11 cellular contexts compared by ENCODE assay signal in the genomic region with DNA sequence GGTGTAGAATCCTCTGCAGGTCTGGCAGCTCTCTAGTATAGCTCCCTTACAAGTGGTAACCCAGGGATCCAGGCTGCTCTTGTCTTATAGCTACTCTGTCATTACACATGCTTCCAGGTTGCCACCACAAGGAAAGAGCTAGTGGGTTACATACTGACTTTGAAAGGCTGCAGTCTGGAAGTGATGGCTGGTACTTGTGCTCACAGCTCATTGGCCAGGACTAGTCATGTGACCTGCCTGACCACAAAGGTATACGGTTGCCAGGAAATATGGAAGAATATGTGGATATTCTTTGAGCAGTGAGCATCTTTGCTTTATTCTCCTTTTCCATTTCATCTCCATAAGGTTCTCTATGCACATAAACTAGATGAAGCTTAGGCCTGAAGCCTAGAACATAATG. TPM values are rescaled to one million over a fixed set of nuclear protein-coding genes. Genes with fewer than 3 reads are reported as not detected.
DNase-seq lines count a peak whose midpoint lies in the region; FAIRE-seq and TF ChIP-seq lines count a peak whose summit lies in the region.
"Had no signal": no experiment of that assay in that cellular context is flagged by ENCODE, and none has a peak within 500 bp of the region (broad histone marks: within the 10 kb centered on the region; RNA-seq: fewer than 3 reads in every experiment).

No MANE protein-coding gene starts in this region.

- WGBS in transverse colon (ENCODE audit: low coverage in 1 of 2), 2 donors: 33 to 50% methylated on average over 1 of the region's 1 CpG
- 27 to 53% (median 41%) methylated on average over 1 of the region's 1 CpG for WGBS in small intestine, 3 donors

- H3K27me3 Mint-ChIP-seq in activated naive CD4-positive, alpha-beta T cell treated with anti-CD3 and anti-CD28 coated beads, Interleukin-2, amount 10 ng/mL, durations not matched to agents 7 days and 5 days: no peaks in the 10 kb centered on the region
- peaks cover 0 to 2% (median 0%) of the 10 kb centered on the region in 3 donors for H3K27me3 Mint-ChIP-seq in immature natural killer cell (ENCODE audit: low read depth in 3 of 3)

- no peak overlapping the region for H3K4me3 Mint-ChIP-seq in activated naive CD4-positive, alpha-beta T cell treated with anti-CD3 and anti-CD28 coated beads, Interleukin-2, amount 10 ng/mL, durations not matched to agents 7 days and 5 days
- peak overlapping the region in 1 of 5 donors; percentile 4 for H3K4me3 Mint-ChIP-seq in immature natural killer cell

- H3K27ac ChIP-seq in RWPE1 (no peak overlapping the region), transverse colon (peak overlapping the region in 3 of 4 donors; percentile 32 to 66 (median 66)), small intestine (ENCODE audit: low read depth in 1 of 2, low read length in 1 of 2) (peak overlapping the region in 1 of 2 donors; percentile 58)
- H3K27ac ChIP-seq: uterus had no signal

- H3K36me3 Mint-ChIP-seq in activated naive CD4-positive, alpha-beta T cell treated with anti-CD3 and anti-CD28 coated beads, Interleukin-2, amount 10 ng/mL, durations not matched to agents 7 days and 5 days: peaks cover 23% of the 10 kb centered on the region
- no peaks in the 10 kb centered on the region for H3K36me3 Mint-ChIP-seq in immature natural killer cell

- POLR2A ChIA-PET in RWPE1 (lab: Yijun Ruan, JAX; ENCODE audit: low non-redundant PET): no interaction called here

- TF ChIP-seq CTCF in RWPE1 (conservative IDR thresholded peaks at IDR 0.05; ENCODE audit: low read depth) (no peak), transverse colon (IDR thresholded peaks at IDR 0.05) (no peak)

- FAIRE-seq in small intestine (lab: Jason Lieb, UNC): no peak

- H3K36me3 ChIP-seq in transverse colon (no peaks in the 10 kb centered on the region), small intestine (ENCODE audit: control insufficient read depth in 2 of 2, insufficient read depth in 2 of 2, low read length in 2 of 2) (peaks cover 2 to 5% of the 10 kb centered on the region in 2 donors)
- H3K36me3 ChIP-seq: BE2C, uterus had no signal

- H3K9me3 ChIP-seq in transverse colon: no peaks in the 10 kb centered on the region
- H3K9me3 ChIP-seq in small intestine (ENCODE audit: control insufficient read depth, low read depth): no peaks in the 10 kb centered on the region
- H3K9me3 ChIP-seq: BE2C, uterus had no signal

- in situ Hi-C loops in transverse colon (cut with MboI; ENCODE audit: low pct_ligation_motif_present in 1 of 4, low pct_unique_long_range_greater_than_20kb in 1 of 4, low sequenced_read_pairs in 3 of 4): no loop called here

- no peaks in the 10 kb centered on the region for H3K27me3 ChIP-seq in transverse colon
- no peaks in the 10 kb centered on the region for H3K27me3 ChIP-seq in small intestine (ENCODE audit: control insufficient read depth in 2 of 2, insufficient read depth in 2 of 2, low read length in 2 of 2)
- H3K27me3 ChIP-seq: BE2C, uterus had no signal

- peaks cover 61% of the 10 kb centered on the region for H3K4me1 Mint-ChIP-seq in activated naive CD4-positive, alpha-beta T cell treated with anti-CD3 and anti-CD28 coated beads, Interleukin-2, amount 10 ng/mL, durations not matched to agents 7 days and 5 days
- peaks cover 59 to 80% of the 10 kb centered on the region in 2 donors for H3K4me1 Mint-ChIP-seq in immature natural killer cell

- intact Hi-C loops in transverse colon (cut with DNase I; ENCODE audit: low total_unique reads): no loop called here

- CTCF ChIA-PET in activated naive CD4-positive, alpha-beta T cell treated with anti-CD3 and anti-CD28 coated beads, Interleukin-2, amount 10 ng/mL, durations not matched to agents 7 days and 5 days (lab: Charles Lee): interaction anchor here (0.5 to 2.1 kb wide), 6 partner anchors 12 to 85 kb away, joined by 3 to 6 read pairs (median 3); no protein-coding TSS in a partner anchor
- CTCF ChIA-PET in RWPE1 (lab: Yijun Ruan, JAX): interaction anchor here (0.8 kb wide), 1 partner anchor 429 kb away, joined by 6 read pairs; no protein-coding TSS in a partner anchor

- TF ChIP-seq POLR2A in transverse colon (IDR thresholded peaks at IDR 0.05): no peak

- H3K9me3 Mint-ChIP-seq in activated naive CD4-positive, alpha-beta T cell treated with anti-CD3 and anti-CD28 coated beads, Interleukin-2, amount 10 ng/mL, durations not matched to agents 7 days and 5 days: no peaks in the 10 kb centered on the region
- H3K9me3 Mint-ChIP-seq in immature natural killer cell: no peaks in the 10 kb centered on the region

- H3K4me1 ChIP-seq in transverse colon (peaks cover 42 to 80% (median 57%) of the 10 kb centered on the region in 4 donors), small intestine (ENCODE audit: control insufficient read depth in 2 of 2, insufficient read depth in 1 of 2, low read depth in 1 of 2, low read length in 1 of 2) (peaks cover 8 to 12% of the 10 kb centered on the region in 2 donors)
- H3K4me1 ChIP-seq: BE2C had no signal

- no peak overlapping the region for H3K4me3 ChIP-seq in transverse colon
- no peak overlapping the region for H3K4me3 ChIP-seq in small intestine (ENCODE audit: low read depth in 1 of 2, low read length in 2 of 2)
- H3K4me3 ChIP-seq: uterus had no signal

- H3K27ac Mint-ChIP-seq in activated naive CD4-positive, alpha-beta T cell treated with anti-CD3 and anti-CD28 coated beads, Interleukin-2, amount 10 ng/mL, durations not matched to agents 7 days and 5 days: peak overlapping the region; percentile 15
- peak overlapping the region; percentile 42 to 96 (median 88) for H3K27ac Mint-ChIP-seq in immature natural killer cell

- no peak for TF ChIP-seq EP300 in transverse colon (IDR thresholded peaks at IDR 0.05; ENCODE audit: low read depth)

- DNase-seq in activated naive CD4-positive, alpha-beta T cell treated with anti-CD3 and anti-CD28 coated beads, Interleukin-2, amount 10 ng/mL, durations not matched to agents 7 days and 5 days: no peak
- DNase-seq in activated naive CD4-positive, alpha-beta T cell treated with anti-CD3 and anti-CD28 coated beads, Interleukin-2, amount 50 U/mL, for 16 hours: no peak
- DNase-seq in RWPE1 (ENCODE audit: low spot score) (peak; percentile 33), immature natural killer cell (no peak), transverse colon (no peak), mesenteric fat pad (ENCODE audit: low spot score) (no peak), DMS153 treated with DMSO at 0.1 percent for 48 hours (lab: John Stamatoyannopoulos, UW; ENCODE audit: unreplicated experiment) (no peak), small intestine (no peak)
- DNase-seq: BE2C, NCI-H748 treated with DMSO at 0.1 percent for 48 hours, uterus had no signal

RNA-seq across cellular contexts. Expression of gene RREB1, which starts 46.0 kb away (rescaled TPM):
- polyA plus RNA-seq in immature natural killer cell: 1 to 10 TPM in 2 of 3 donors, under 1 TPM in 1; 0.17 to 4.5 (median 3.3) TPM
- total RNA-seq in transverse colon: 100 to 1,000 TPM in 2 of 4 donors, 10 to 100 TPM in 2; 73.9 to 214 (median 107) TPM
- 94.5 TPM for total RNA-seq in mesenteric fat pad
- 10 to 100 TPM in 2 of 3 donors, 1 to 10 TPM in 1; 6.5 to 12.7 (median 10.3) TPM for polyA plus RNA-seq in small intestine
